1 cellular context compared by ENCODE assay signal in the genomic region with DNA sequence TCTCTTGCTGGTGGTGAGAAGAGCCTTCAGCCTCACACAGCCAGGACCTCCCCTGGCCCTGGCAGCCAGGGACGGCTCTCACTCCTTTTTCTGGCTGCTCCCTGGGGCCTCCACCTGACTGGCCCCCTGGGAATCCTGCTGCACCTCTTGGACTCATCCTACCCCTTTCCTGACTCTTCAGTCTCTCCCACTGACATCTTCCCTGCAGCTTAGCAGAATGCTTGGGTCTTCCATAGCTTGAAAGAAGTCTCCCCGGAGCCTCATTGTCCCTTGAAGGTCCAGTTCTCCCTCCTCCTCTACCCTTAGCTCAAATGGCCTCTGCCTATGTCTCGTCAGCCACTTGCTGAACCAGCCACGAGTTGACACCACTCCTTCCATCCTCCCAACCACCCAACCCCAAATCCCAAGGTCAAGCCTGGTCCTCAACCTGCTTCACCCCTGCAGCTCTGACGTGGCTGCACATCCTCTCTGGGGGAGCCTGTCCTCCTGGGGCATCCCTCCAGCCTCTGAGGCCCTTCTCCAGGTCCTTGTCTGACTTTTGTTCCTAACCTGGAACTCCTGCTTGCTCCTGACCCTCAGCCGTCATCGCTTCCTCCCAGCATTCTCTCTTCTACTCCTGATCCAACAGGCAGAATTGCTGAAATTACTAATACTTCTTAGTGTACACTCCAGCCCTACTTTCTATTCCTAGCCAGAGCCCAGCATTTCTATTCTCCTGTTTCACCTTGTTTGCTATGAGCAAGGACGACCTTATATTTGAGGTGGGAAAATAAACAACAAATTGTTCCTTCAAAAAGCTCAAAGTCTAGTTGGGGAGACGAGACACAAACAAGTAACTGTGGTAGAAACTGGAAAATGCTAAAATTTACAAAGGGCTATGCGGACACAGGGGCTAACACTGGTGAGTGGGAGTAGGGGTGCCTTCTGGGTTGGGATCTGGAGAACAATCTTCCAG.
A peak's percentile ranks its signal among the peaks of the same experiment; 100 is the strongest.
TF ChIP-seq lines count a peak whose summit lies in the region.

No MANE protein-coding gene starts in this region.

TF ChIP-seq in HepG2, 621 proteins besides CTCF, POLR2A, EP300 and RAD21 (continued from another document and continues in another):
- TF ChIP-seq, protein P1, sequence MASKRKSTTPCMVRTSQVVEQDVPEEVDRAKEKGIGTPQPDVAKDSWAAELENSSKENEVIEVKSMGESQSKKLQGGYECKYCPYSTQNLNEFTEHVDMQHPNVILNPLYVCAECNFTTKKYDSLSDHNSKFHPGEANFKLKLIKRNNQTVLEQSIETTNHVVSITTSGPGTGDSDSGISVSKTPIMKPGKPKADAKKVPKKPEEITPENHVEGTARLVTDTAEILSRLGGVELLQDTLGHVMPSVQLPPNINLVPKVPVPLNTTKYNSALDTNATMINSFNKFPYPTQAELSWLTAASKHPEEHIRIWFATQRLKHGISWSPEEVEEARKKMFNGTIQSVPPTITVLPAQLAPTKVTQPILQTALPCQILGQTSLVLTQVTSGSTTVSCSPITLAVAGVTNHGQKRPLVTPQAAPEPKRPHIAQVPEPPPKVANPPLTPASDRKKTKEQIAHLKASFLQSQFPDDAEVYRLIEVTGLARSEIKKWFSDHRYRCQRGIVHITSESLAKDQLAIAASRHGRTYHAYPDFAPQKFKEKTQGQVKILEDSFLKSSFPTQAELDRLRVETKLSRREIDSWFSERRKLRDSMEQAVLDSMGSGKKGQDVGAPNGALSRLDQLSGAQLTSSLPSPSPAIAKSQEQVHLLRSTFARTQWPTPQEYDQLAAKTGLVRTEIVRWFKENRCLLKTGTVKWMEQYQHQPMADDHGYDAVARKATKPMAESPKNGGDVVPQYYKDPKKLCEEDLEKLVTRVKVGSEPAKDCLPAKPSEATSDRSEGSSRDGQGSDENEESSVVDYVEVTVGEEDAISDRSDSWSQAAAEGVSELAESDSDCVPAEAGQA (IDR thresholded peaks at IDR 0.05; ENCODE audit: low read depth), result no peak
- TF ChIP-seq, protein P1 (CRISPR knock-in tag; IDR thresholded peaks at IDR 0.05; ENCODE audit: borderline replicate concordance), result no peak
- TF ChIP-seq MIER3 (CRISPR knock-in tag; IDR thresholded peaks at IDR 0.05; ENCODE audit: borderline replicate concordance), result no peak
- TF ChIP-seq, protein P2, sequence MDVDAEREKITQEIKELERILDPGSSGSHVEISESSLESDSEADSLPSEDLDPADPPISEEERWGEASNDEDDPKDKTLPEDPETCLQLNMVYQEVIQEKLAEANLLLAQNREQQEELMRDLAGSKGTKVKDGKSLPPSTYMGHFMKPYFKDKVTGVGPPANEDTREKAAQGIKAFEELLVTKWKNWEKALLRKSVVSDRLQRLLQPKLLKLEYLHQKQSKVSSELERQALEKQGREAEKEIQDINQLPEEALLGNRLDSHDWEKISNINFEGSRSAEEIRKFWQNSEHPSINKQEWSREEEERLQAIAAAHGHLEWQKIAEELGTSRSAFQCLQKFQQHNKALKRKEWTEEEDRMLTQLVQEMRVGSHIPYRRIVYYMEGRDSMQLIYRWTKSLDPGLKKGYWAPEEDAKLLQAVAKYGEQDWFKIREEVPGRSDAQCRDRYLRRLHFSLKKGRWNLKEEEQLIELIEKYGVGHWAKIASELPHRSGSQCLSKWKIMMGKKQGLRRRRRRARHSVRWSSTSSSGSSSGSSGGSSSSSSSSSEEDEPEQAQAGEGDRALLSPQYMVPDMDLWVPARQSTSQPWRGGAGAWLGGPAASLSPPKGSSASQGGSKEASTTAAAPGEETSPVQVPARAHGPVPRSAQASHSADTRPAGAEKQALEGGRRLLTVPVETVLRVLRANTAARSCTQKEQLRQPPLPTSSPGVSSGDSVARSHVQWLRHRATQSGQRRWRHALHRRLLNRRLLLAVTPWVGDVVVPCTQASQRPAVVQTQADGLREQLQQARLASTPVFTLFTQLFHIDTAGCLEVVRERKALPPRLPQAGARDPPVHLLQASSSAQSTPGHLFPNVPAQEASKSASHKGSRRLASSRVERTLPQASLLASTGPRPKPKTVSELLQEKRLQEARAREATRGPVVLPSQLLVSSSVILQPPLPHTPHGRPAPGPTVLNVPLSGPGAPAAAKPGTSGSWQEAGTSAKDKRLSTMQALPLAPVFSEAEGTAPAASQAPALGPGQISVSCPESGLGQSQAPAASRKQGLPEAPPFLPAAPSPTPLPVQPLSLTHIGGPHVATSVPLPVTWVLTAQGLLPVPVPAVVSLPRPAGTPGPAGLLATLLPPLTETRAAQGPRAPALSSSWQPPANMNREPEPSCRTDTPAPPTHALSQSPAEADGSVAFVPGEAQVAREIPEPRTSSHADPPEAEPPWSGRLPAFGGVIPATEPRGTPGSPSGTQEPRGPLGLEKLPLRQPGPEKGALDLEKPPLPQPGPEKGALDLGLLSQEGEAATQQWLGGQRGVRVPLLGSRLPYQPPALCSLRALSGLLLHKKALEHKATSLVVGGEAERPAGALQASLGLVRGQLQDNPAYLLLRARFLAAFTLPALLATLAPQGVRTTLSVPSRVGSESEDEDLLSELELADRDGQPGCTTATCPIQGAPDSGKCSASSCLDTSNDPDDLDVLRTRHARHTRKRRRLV (CRISPR knock-in tag; IDR thresholded peaks at IDR 0.05), result no peak
- 0 out of 2 replicates have a peak, but pooled peaks have one; percentile 21 for TF ChIP-seq KDM5B (CRISPR knock-in tag; IDR thresholded peaks at IDR 0.05; ENCODE audit: borderline replicate concordance)
- TF ChIP-seq ZC3H4 (CRISPR knock-in tag; IDR thresholded peaks at IDR 0.05; ENCODE audit: borderline replicate concordance), result no peak
- TF ChIP-seq, protein P3, sequence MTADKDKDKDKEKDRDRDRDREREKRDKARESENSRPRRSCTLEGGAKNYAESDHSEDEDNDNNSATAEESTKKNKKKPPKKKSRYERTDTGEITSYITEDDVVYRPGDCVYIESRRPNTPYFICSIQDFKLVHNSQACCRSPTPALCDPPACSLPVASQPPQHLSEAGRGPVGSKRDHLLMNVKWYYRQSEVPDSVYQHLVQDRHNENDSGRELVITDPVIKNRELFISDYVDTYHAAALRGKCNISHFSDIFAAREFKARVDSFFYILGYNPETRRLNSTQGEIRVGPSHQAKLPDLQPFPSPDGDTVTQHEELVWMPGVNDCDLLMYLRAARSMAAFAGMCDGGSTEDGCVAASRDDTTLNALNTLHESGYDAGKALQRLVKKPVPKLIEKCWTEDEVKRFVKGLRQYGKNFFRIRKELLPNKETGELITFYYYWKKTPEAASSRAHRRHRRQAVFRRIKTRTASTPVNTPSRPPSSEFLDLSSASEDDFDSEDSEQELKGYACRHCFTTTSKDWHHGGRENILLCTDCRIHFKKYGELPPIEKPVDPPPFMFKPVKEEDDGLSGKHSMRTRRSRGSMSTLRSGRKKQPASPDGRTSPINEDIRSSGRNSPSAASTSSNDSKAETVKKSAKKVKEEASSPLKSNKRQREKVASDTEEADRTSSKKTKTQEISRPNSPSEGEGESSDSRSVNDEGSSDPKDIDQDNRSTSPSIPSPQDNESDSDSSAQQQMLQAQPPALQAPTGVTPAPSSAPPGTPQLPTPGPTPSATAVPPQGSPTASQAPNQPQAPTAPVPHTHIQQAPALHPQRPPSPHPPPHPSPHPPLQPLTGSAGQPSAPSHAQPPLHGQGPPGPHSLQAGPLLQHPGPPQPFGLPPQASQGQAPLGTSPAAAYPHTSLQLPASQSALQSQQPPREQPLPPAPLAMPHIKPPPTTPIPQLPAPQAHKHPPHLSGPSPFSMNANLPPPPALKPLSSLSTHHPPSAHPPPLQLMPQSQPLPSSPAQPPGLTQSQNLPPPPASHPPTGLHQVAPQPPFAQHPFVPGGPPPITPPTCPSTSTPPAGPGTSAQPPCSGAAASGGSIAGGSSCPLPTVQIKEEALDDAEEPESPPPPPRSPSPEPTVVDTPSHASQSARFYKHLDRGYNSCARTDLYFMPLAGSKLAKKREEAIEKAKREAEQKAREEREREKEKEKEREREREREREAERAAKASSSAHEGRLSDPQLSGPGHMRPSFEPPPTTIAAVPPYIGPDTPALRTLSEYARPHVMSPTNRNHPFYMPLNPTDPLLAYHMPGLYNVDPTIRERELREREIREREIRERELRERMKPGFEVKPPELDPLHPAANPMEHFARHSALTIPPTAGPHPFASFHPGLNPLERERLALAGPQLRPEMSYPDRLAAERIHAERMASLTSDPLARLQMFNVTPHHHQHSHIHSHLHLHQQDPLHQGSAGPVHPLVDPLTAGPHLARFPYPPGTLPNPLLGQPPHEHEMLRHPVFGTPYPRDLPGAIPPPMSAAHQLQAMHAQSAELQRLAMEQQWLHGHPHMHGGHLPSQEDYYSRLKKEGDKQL (CRISPR knock-in tag; IDR thresholded peaks at IDR 0.05; ENCODE audit: low read depth), result no peak
- no peak for TF ChIP-seq ZFP62 (CRISPR knock-in tag; IDR thresholded peaks at IDR 0.05)
- peak; percentile 56; the same call in 1 of the 2 replicates for TF ChIP-seq ZKSCAN8 (CRISPR knock-in tag; IDR thresholded peaks at IDR 0.05; ENCODE audit: borderline replicate concordance)
- TF ChIP-seq HNF4A (CRISPR knock-in tag; IDR thresholded peaks at IDR 0.05), result peak; percentile 77
- no peak for TF ChIP-seq ZNF549 (CRISPR knock-in tag; IDR thresholded peaks at IDR 0.05)
- TF ChIP-seq, protein P4, sequence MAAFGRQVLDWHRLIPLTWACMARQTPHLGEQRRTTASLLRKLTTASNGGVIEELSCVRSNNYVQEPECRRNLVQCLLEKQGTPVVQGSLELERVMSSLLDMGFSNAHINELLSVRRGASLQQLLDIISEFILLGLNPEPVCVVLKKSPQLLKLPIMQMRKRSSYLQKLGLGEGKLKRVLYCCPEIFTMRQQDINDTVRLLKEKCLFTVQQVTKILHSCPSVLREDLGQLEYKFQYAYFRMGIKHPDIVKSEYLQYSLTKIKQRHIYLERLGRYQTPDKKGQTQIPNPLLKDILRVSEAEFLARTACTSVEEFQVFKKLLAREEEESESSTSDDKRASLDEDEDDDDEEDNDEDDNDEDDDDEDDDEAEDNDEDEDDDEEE (CRISPR knock-in tag; IDR thresholded peaks at IDR 0.05), result no peak
- no peak for TF ChIP-seq ATAD3A (CRISPR knock-in tag; IDR thresholded peaks at IDR 0.05)
- TF ChIP-seq HDAC2 (CRISPR knock-in tag; IDR thresholded peaks at IDR 0.05), result no peak
- TF ChIP-seq, protein P5, sequence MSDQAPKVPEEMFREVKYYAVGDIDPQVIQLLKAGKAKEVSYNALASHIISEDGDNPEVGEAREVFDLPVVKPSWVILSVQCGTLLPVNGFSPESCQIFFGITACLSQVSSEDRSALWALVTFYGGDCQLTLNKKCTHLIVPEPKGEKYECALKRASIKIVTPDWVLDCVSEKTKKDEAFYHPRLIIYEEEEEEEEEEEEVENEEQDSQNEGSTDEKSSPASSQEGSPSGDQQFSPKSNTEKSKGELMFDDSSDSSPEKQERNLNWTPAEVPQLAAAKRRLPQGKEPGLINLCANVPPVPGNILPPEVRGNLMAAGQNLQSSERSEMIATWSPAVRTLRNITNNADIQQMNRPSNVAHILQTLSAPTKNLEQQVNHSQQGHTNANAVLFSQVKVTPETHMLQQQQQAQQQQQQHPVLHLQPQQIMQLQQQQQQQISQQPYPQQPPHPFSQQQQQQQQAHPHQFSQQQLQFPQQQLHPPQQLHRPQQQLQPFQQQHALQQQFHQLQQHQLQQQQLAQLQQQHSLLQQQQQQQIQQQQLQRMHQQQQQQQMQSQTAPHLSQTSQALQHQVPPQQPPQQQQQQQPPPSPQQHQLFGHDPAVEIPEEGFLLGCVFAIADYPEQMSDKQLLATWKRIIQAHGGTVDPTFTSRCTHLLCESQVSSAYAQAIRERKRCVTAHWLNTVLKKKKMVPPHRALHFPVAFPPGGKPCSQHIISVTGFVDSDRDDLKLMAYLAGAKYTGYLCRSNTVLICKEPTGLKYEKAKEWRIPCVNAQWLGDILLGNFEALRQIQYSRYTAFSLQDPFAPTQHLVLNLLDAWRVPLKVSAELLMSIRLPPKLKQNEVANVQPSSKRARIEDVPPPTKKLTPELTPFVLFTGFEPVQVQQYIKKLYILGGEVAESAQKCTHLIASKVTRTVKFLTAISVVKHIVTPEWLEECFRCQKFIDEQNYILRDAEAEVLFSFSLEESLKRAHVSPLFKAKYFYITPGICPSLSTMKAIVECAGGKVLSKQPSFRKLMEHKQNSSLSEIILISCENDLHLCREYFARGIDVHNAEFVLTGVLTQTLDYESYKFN (CRISPR knock-in tag; conservative IDR thresholded peaks at IDR 0.05), result peak; percentile 86
- TF ChIP-seq ZNF496 (CRISPR knock-in tag; IDR thresholded peaks at IDR 0.05; ENCODE audit: insufficient replicate concordance), result no peak
